In genomic region chr4:52646726-52647125, GRCh38 we compare ENCODE assay signal across 36 cellular contexts.
"Had no signal": no experiment of that assay in that cellular context is flagged by ENCODE, and none has a peak within 500 bp of the region (broad histone marks: within the 10 kb centered on the region; RNA-seq: fewer than 3 reads in every experiment).

No MANE protein-coding gene starts in this region.

- H3K36me3 ChIP-seq: adrenal gland, brain microvascular endothelial cell, breast epithelium had no signal

- H3K27me3 ChIP-seq: adrenal gland, body of pancreas, brain microvascular endothelial cell, breast epithelium had no signal

- H3K27ac Mint-ChIP-seq: activated B cell treated with CpG ODN at 0.5 μM for 24 hours; activated CD4-positive, alpha-beta memory T cell treated with anti-CD3 and anti-CD28 coated beads for 36 hours; activated CD4-positive, alpha-beta T cell treated with anti-CD3 and anti-CD28 coated beads, Interleukin-2, amount 10 ng/mL, durations not matched to agents 24 days and 14 days; activated CD8-positive, alpha-beta T cell treated with anti-CD3 and anti-CD28 coated beads for 36 hours; activated naive CD4-positive, alpha-beta T cell treated with anti-CD3 and anti-CD28 coated beads for 36 hours; activated naive CD4-positive, alpha-beta T cell treated with anti-CD3 and anti-CD28 coated beads, Interleukin-2, amount 50 U/mL, for 72 hours; activated naive CD8-positive, alpha-beta T cell treated with anti-CD3 and anti-CD28 coated beads for 36 hours; activated T-cell treated with anti-CD3 and anti-CD28 coated beads, Interleukin-2, amount 50 U/mL, for 72 hours; activated T-helper 1 cell treated with anti-CD3 and anti-CD28 coated beads, Interleukin-12 subunit alpha, Interleukin-12 subunit beta, Interleukin-2, Interleukin-4 antibody, amounts not matched to agents 30 ng/mL and 10 ng/mL and 1 ng/mL, durations not matched to agents 14 hours and 24 hours and 36 hours; activated T-helper 17 cell treated with anti-CD3 and anti-CD28 coated beads, Interleukin-2, amount 50 U/mL, for 72 hours; T-helper 1 cell treated with Interleukin-12 subunit alpha and Interleukin-12 subunit beta and Interleukin-4 antibody, amounts not matched to agents 30 μg/mL and 1 μg/mL, for 36 hours; T-helper 2 cell treated with Interferon-gamma antibody and Interleukin-4, amounts not matched to agents 5 μg/mL and 100 μg/mL, for 36 hours had no signal

- H3K27ac ChIP-seq: adrenal gland, body of pancreas, brain microvascular endothelial cell, breast epithelium, VCaP had no signal

- H3K9me3 ChIP-seq: adrenal gland, body of pancreas, breast epithelium had no signal

- DNase-seq: activated B cell treated with CpG ODN at 0.5 μM for 24 hours; activated CD4-positive, alpha-beta memory T cell treated with anti-CD3 and anti-CD28 coated beads for 36 hours; activated CD4-positive, alpha-beta T cell treated with anti-CD3 and anti-CD28 coated beads for 4 hours; activated CD4-positive, alpha-beta T cell treated with anti-CD3 and anti-CD28 coated beads, Interleukin-2, amount 10 ng/mL, durations not matched to agents 24 days and 14 days; activated CD4-positive, alpha-beta T cell treated with anti-CD3 and anti-CD28 coated beads, Interleukin-2, amount 50 U/mL, for 1 hour; activated CD4-positive, alpha-beta T cell treated with anti-CD3 and anti-CD28 coated beads, Interleukin-2, amount 50 U/mL, for 4 hours; activated CD4-positive, CD25-positive, alpha-beta regulatory T cell treated with anti-CD3 and anti-CD28 coated beads, Interleukin-2, amount 50 U/mL, for 72 hours; activated CD8-positive, alpha-beta memory T cell treated with anti-CD3 and anti-CD28 coated beads, Interleukin-2, amount 50 U/mL, for 4 hours; activated CD8-positive, alpha-beta T cell treated with anti-CD3 and anti-CD28 coated beads for 36 hours; activated effector memory CD4-positive, alpha-beta T cell treated with anti-CD3 and anti-CD28 coated beads, Interleukin-2, amount 50 U/mL, for 16 hours; activated gamma-delta T cell treated with Interleukin-2 at 50 U/mL for 16 hours; activated naive CD4-positive, alpha-beta T cell; activated naive CD4-positive, alpha-beta T cell treated with anti-CD3 and anti-CD28 coated beads for 36 hours; activated naive CD4-positive, alpha-beta T cell treated with anti-CD3 and anti-CD28 coated beads, Interleukin-2, amount 50 U/mL, for 16 hours; activated naive CD8-positive, alpha-beta T cell treated with anti-CD3 and anti-CD28 coated beads for 36 hours; activated T-cell treated with anti-CD3 and anti-CD28 coated beads for 4 hours; activated T-cell treated with anti-CD3 and anti-CD28 coated beads, Interleukin-2, amount 50 U/mL, for 1 hour; activated T-cell treated with anti-CD3 and anti-CD28 coated beads, Interleukin-2, amount 50 U/mL, for 4 hours; activated T-cell treated with anti-CD3 and anti-CD28 coated beads, Interleukin-2, amount 50 U/mL, for 72 hours; adrenal gland; amniotic stem cell; aorta; body of pancreas; brain microvascular endothelial cell; central memory CD4-positive, alpha-beta T cell; cerebellar nuclear complex; T-helper 1 cell; T-helper 2 cell; T-helper 9 cell had no signal

- H3K27me3 Mint-ChIP-seq: activated B cell treated with CpG ODN at 0.5 μM for 24 hours; activated CD4-positive, alpha-beta memory T cell treated with anti-CD3 and anti-CD28 coated beads for 36 hours; activated naive CD8-positive, alpha-beta T cell treated with anti-CD3 and anti-CD28 coated beads for 36 hours; activated T-helper 17 cell treated with anti-CD3 and anti-CD28 coated beads, Interleukin-2, amount 50 U/mL, for 72 hours had no signal

- H3K9me3 Mint-ChIP-seq: activated B cell treated with CpG ODN at 0.5 μM for 24 hours; activated CD4-positive, alpha-beta memory T cell treated with anti-CD3 and anti-CD28 coated beads for 36 hours; activated CD4-positive, alpha-beta T cell treated with anti-CD3 and anti-CD28 coated beads, Interleukin-2, amount 10 ng/mL, durations not matched to agents 24 days and 14 days; activated CD8-positive, alpha-beta T cell treated with anti-CD3 and anti-CD28 coated beads for 36 hours; activated naive CD4-positive, alpha-beta T cell treated with anti-CD3 and anti-CD28 coated beads for 36 hours; activated naive CD8-positive, alpha-beta T cell treated with anti-CD3 and anti-CD28 coated beads for 36 hours; activated T-cell treated with anti-CD3 and anti-CD28 coated beads, Interleukin-2, amount 50 U/mL, for 4 hours; activated T-helper 1 cell treated with anti-CD3 and anti-CD28 coated beads, Interleukin-12 subunit alpha, Interleukin-12 subunit beta, Interleukin-2, Interleukin-4 antibody, amounts not matched to agents 30 ng/mL and 10 ng/mL and 1 ng/mL, durations not matched to agents 14 hours and 24 hours and 36 hours; activated T-helper 17 cell treated with anti-CD3 and anti-CD28 coated beads, Interleukin-2, amount 50 U/mL, for 72 hours; T-helper 1 cell treated with Interleukin-12 subunit alpha and Interleukin-12 subunit beta and Interleukin-4 antibody, amounts not matched to agents 30 μg/mL and 1 μg/mL, for 36 hours had no signal

- H3K4me3 ChIP-seq: adrenal gland, body of pancreas, breast epithelium had no signal

- H3K4me3 Mint-ChIP-seq: activated B cell treated with CpG ODN at 0.5 μM for 24 hours; activated CD4-positive, alpha-beta memory T cell treated with anti-CD3 and anti-CD28 coated beads for 36 hours; activated CD4-positive, alpha-beta T cell treated with anti-CD3 and anti-CD28 coated beads, Interleukin-2, amount 10 ng/mL, durations not matched to agents 24 days and 14 days; activated CD8-positive, alpha-beta T cell treated with anti-CD3 and anti-CD28 coated beads for 36 hours; activated naive CD4-positive, alpha-beta T cell treated with anti-CD3 and anti-CD28 coated beads for 36 hours; activated naive CD8-positive, alpha-beta T cell treated with anti-CD3 and anti-CD28 coated beads for 36 hours; activated T-cell treated with anti-CD3 and anti-CD28 coated beads, Interleukin-2, amount 50 U/mL, for 4 hours; activated T-cell treated with anti-CD3 and anti-CD28 coated beads, Interleukin-2, amount 50 U/mL, for 72 hours; activated T-helper 1 cell treated with anti-CD3 and anti-CD28 coated beads, Interleukin-12 subunit alpha, Interleukin-12 subunit beta, Interleukin-2, Interleukin-4 antibody, amounts not matched to agents 30 ng/mL and 10 ng/mL and 1 ng/mL, durations not matched to agents 14 hours and 24 hours and 36 hours; activated T-helper 17 cell treated with anti-CD3 and anti-CD28 coated beads, Interleukin-2, amount 50 U/mL, for 72 hours; T-helper 1 cell treated with Interleukin-12 subunit alpha and Interleukin-12 subunit beta and Interleukin-4 antibody, amounts not matched to agents 30 μg/mL and 1 μg/mL, for 36 hours; T-helper 2 cell treated with Interferon-gamma antibody and Interleukin-4, amounts not matched to agents 5 μg/mL and 100 μg/mL, for 36 hours had no signal

- ATAC-seq: activated CD8-positive, alpha-beta T cell treated with anti-CD3 and anti-CD28 coated beads for 36 hours; activated naive CD4-positive, alpha-beta T cell treated with anti-CD3 and anti-CD28 coated beads, Interleukin-2, amount 50 U/mL, for 72 hours; activated T-cell treated with anti-CD3 and anti-CD28 coated beads, Interleukin-2, amount 50 U/mL, for 4 hours; activated T-cell treated with anti-CD3 and anti-CD28 coated beads, Interleukin-2, amount 50 U/mL, for 72 hours; activated T-helper 17 cell treated with anti-CD3 and anti-CD28 coated beads, Interleukin-2, amount 50 U/mL, for 72 hours; body of pancreas had no signal
